ENCODE assay signal across 10 cellular contexts in the genomic region with DNA sequence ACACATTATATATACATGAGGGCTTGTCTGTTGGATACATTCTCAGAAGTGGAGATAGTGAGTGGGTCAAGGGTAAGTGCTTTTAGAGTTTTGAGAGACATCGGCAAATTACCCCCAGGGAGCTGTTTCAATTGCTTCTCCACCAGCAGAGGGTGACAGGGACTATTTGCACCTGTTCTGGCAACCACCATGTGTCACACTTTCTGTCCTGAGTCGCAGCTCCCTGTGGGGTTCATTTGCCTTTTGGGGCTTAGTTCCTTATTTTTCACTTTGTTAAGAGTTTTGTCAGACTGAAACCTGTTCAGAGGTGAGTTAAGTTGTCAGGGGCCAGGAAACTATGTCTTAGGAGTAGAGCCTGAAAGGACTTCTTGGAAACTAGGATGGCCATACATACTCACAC. TPM values are rescaled to one million over a fixed set of nuclear protein-coding genes. Genes with fewer than 3 reads are reported as not detected.
DNase-seq lines count a peak whose midpoint lies in the region; ATAC-seq, FAIRE-seq and TF ChIP-seq lines count a peak whose summit lies in the region.
"Had no signal": no experiment of that assay in that cellular context is flagged by ENCODE, and none has a peak within 500 bp of the region (broad histone marks: within the 10 kb centered on the region; RNA-seq: fewer than 3 reads in every experiment).

No MANE protein-coding gene starts in this region.

- no peaks in the 10 kb centered on the region; the same call in 1 of the 2 replicates for H3K27me3 Mint-ChIP-seq in H9 (ENCODE audit: low read depth)
- H3K27me3 Mint-ChIP-seq in MCF 10A (ENCODE audit: insufficient read depth, unreplicated experiment) = peaks cover 24% of the 10 kb centered on the region

- H4K20me1 ChIP-seq in HepG2 (ENCODE audit: insufficient read depth, low read length) = no peaks in the 10 kb centered on the region
- no peaks in the 10 kb centered on the region for H4K20me1 ChIP-seq in H9 (ENCODE audit: control insufficient read depth, insufficient read depth, insufficient read length)

- peak; percentile 70 for ATAC-seq in HepG2
- no peak for ATAC-seq in right lobe of liver
- ATAC-seq in HG03558 (IDR thresholded peaks at IDR 0.05; ENCODE audit: extremely low read depth, unreplicated experiment) = peak; percentile 97

- no TSS peak for BruUV-seq in HepG2 (replicated peaks; lab: Mats Ljungman, UMichigan)
- BruUV-seq in MCF 10A (replicated peaks; lab: Mats Ljungman, UMichigan) = no TSS peak

- TF ChIP-seq EP300 in HepG2 (IDR thresholded peaks at IDR 0.05; ENCODE audit: low read depth in 2 of 2, low read length in 2 of 2) (no peak), HepG2 (CRISPR knock-in tag; IDR thresholded peaks at IDR 0.05; ENCODE audit: borderline replicate concordance) (no peak), transverse colon (IDR thresholded peaks at IDR 0.05; ENCODE audit: low read depth) (no peak)

- H3K23ac ChIP-seq in H9 (ENCODE audit: insufficient read length, low read depth, low read length) = no peak overlapping the region

- no peak for TF ChIP-seq POLR2A in HepG2 (IDR thresholded peaks at IDR 0.05; ENCODE audit: insufficient read depth in 1 of 2, low read depth in 2 of 2, low read length in 2 of 2)
- no peak for TF ChIP-seq POLR2A in right lobe of liver (IDR thresholded peaks at IDR 0.05)
- TF ChIP-seq POLR2A in transverse colon (IDR thresholded peaks at IDR 0.05) = no peak

- no peak overlapping the region for H3K4me3 ChIP-seq in HepG2 (replicated peaks in 1 of 3; ENCODE audit: insufficient read depth in 1 of 3, low read depth in 2 of 3, low read length in 3 of 3)
- no peak overlapping the region for H3K4me3 ChIP-seq in right lobe of liver
- H3K4me3 ChIP-seq in transverse colon = no peak overlapping the region
- no peak overlapping the region for H3K4me3 ChIP-seq in right atrium auricular region
- H3K4me3 ChIP-seq: Peyer's patch had no signal

- no peak overlapping the region for H3K4ac ChIP-seq in H9 (ENCODE audit: low read depth, low read length)

- H4K91ac ChIP-seq in H9 (ENCODE audit: insufficient read length, low read depth, low read length) = no peak overlapping the region

- no peak overlapping the region for H3K27ac ChIP-seq in HepG2 (ENCODE audit: extremely low read length, insufficient read depth, low read length)
- H3K27ac ChIP-seq in right lobe of liver = no peak overlapping the region
- no peak overlapping the region for H3K27ac ChIP-seq in H9 (ENCODE audit: insufficient read length, low read depth, low read length)
- no peak overlapping the region for H3K27ac ChIP-seq in transverse colon
- no peak overlapping the region for H3K27ac ChIP-seq in right atrium auricular region

- H3K4me1 Mint-ChIP-seq in H9 (peaks cover 31 to 37% of the 10 kb centered on the region in 2 experiments), MCF 10A (ENCODE audit: insufficient read depth, unreplicated experiment) (no peaks in the 10 kb centered on the region)

- POLR2A ChIA-PET in HepG2 (lab: Yijun Ruan, JAX) (no interaction called here), MCF 10A (lab: Yijun Ruan, JAX) (interaction anchor here (0.6 to 0.8 kb wide), 2 partner anchors 20 to 232 kb away, joined by 3 read pairs; no protein-coding TSS in a partner anchor)

- no peak overlapping the region for H3K14ac ChIP-seq in H9 (ENCODE audit: insufficient read depth, low read length)

- intact Hi-C loops in HepG2 (cut with micrococcal nuclease; ENCODE audit: unreplicated experiment) = no loop called here
- intact Hi-C loops in right lobe of liver (cut with DNase I) = no loop called here
- intact Hi-C loops in MCF 10A (cut with micrococcal nuclease) = no loop called here
- intact Hi-C loops in transverse colon (cut with DNase I; ENCODE audit: low total_unique reads) = no loop called here

- no peaks in the 10 kb centered on the region for H3K79me1 ChIP-seq in H9 (ENCODE audit: insufficient read depth, low read depth, low read length, poor library complexity, severe bottlenecking)

- no peaks in the 10 kb centered on the region for H3K9me3 Mint-ChIP-seq in H9
- H3K9me3 Mint-ChIP-seq in MCF 10A (ENCODE audit: unreplicated experiment) = no peaks in the 10 kb centered on the region

- no peak overlapping the region for H4K5ac ChIP-seq in H9 (ENCODE audit: insufficient read length, low read depth, low read length)

- CTCF ChIA-PET in HepG2 (lab: Yijun Ruan, JAX; ENCODE audit: low intra/inter-chr PET ratio, low total read pairs) (interaction anchor here (0.6 kb wide), 1 partner anchor 74 kb away, joined by 3 read pairs; no protein-coding TSS in a partner anchor), MCF 10A (lab: Yijun Ruan, JAX) (interaction anchor here (0.6 to 1.1 kb wide), 2 partner anchors 40 to 300 kb away, joined by 3 to 4 read pairs; no protein-coding TSS in a partner anchor)

- H3K27me3 ChIP-seq in HepG2 (ENCODE audit: control insufficient read depth in 1 of 2, insufficient read depth in 2 of 2, low read length in 2 of 2) (peaks cover 0 to 1% of the 10 kb centered on the region in 2 experiments; a peak in 1 of 5 replicates), right lobe of liver (no peaks in the 10 kb centered on the region), H9 (ENCODE audit: insufficient read depth, low read length) (no peaks in the 10 kb centered on the region), transverse colon (peaks cover 5% of the 10 kb centered on the region), right atrium auricular region (no peaks in the 10 kb centered on the region)
- H3K27me3 ChIP-seq: Peyer's patch had no signal

- no peak overlapping the region for H3T11ph ChIP-seq in H9 (ENCODE audit: low read length)

- H3K18ac ChIP-seq in H9 (ENCODE audit: insufficient read length, low read depth, low read length) = no peak overlapping the region

- no peak overlapping the region for H3K56ac ChIP-seq in H9 (ENCODE audit: insufficient read length, low read depth, low read length)

- H2AFZ ChIP-seq in HepG2 (ENCODE audit: low read length) (no peak overlapping the region), H9 (ENCODE audit: low read length) (no peak overlapping the region)

- no peak overlapping the region for H2BK20ac ChIP-seq in H9 (ENCODE audit: low read depth, low read length, poor library complexity, severe bottlenecking)

- H3K27ac Mint-ChIP-seq in H9 = no peak overlapping the region
- H3K27ac Mint-ChIP-seq in MCF 10A (ENCODE audit: low read depth, unreplicated experiment) = no peak overlapping the region

- no peak for TF ChIP-seq RAD21 in HepG2 (CRISPR knock-in tag; IDR thresholded peaks at IDR 0.05)

- no peak overlapping the region for H3K9ac ChIP-seq in HepG2 (ENCODE audit: insufficient read depth, low read depth, low read length)
- no peak overlapping the region for H3K9ac ChIP-seq in H9 (ENCODE audit: extremely low read depth, insufficient read length, low read length)

- no peak for FAIRE-seq in HepG2 (lab: Jason Lieb, UNC)

- H2BK5ac ChIP-seq in H9 (ENCODE audit: insufficient read length, low read length) = no peak overlapping the region

- 0% methylated on average over 2 of the region's 2 CpGs for WGBS in HepG2 (ENCODE audit: low lambda C conversion rate)
- WGBS in right lobe of liver (ENCODE audit: insufficient coverage, low coverage, low lambda C conversion rate, missing lambda C conversion rate) = 67% methylated on average over 1 of the region's 2 CpGs
- no CpG with 5 or more reads among the region's 2 CpGs for WGBS in H9 (ENCODE audit: extremely low coverage, insufficient read length, low lambda C conversion rate)
- 62 to 70% methylated on average over 2 of the region's 2 CpGs for WGBS in transverse colon (ENCODE audit: low coverage in 1 of 2), 2 donors

- no peak overlapping the region for H2BK120ac ChIP-seq in H9 (ENCODE audit: low read depth, low read length, poor library complexity, severe bottlenecking)

- H3K36me3 Mint-ChIP-seq in H9 (ENCODE audit: insufficient read depth in 1 of 3, low read depth in 3 of 3) (peaks cover 0 to 2% (median 0%) of the 10 kb centered on the region in 3 experiments; a peak in 2 of 7 replicates), MCF 10A (ENCODE audit: insufficient read depth, unreplicated experiment) (peaks cover 4% of the 10 kb centered on the region)

- no peaks in the 10 kb centered on the region for H3K36me3 ChIP-seq in HepG2 (replicated peaks in 1 of 2; ENCODE audit: control insufficient read depth in 1 of 2, insufficient read depth in 2 of 2, low read length in 2 of 2)
- no peaks in the 10 kb centered on the region for H3K36me3 ChIP-seq in right lobe of liver
- no peaks in the 10 kb centered on the region for H3K36me3 ChIP-seq in transverse colon
- H3K36me3 ChIP-seq in right atrium auricular region = no peaks in the 10 kb centered on the region
- H3K36me3 ChIP-seq: Peyer's patch had no signal

- in situ Hi-C loops in HepG2 (cut with HindIII; ENCODE audit: extremely low pct_ligation_motif_present, low pct_unique_long_range_greater_than_20kb) = loop anchor here (25.0 kb wide), 1 partner anchor 310 kb away; no protein-coding TSS in a partner anchor
- in situ Hi-C loops in transverse colon (cut with MboI; ENCODE audit: low pct_ligation_motif_present in 1 of 4, low pct_unique_long_range_greater_than_20kb in 1 of 4, low sequenced_read_pairs in 3 of 4) = loop anchor here in 1 of 4 donors (25.0 kb wide), 1 partner anchor 310 kb away; no protein-coding TSS in a partner anchor

- TF ChIP-seq CTCF in HepG2 (CRISPR knock-in tag; IDR thresholded peaks at IDR 0.05) (no peak), right lobe of liver (IDR thresholded peaks at IDR 0.05) (no peak), H9 (conservative IDR thresholded peaks at IDR 0.05) (peak; percentile 28; the same call in 1 of the 3 replicates), MCF 10A (IDR thresholded peaks at IDR 0.05; ENCODE audit: unreplicated experiment) (no peak), transverse colon (IDR thresholded peaks at IDR 0.05) (no peak), right atrium auricular region (IDR thresholded peaks at IDR 0.05) (no peak)

- H4K8ac ChIP-seq in H9 (replicated peaks; ENCODE audit: insufficient read length, low read depth, low read length) = no peak overlapping the region

- H3K9me3 ChIP-seq in HepG2 (ENCODE audit: low read length) (no peaks in the 10 kb centered on the region), right lobe of liver (no peaks in the 10 kb centered on the region), H9 (ENCODE audit: control insufficient read depth, low read depth, low read length) (no peaks in the 10 kb centered on the region), transverse colon (no peaks in the 10 kb centered on the region), right atrium auricular region (no peaks in the 10 kb centered on the region)
- H3K9me3 ChIP-seq: Peyer's patch had no signal

- H3K4me1 ChIP-seq in HepG2 (ENCODE audit: insufficient read depth, low read length) (peaks cover 26% of the 10 kb centered on the region; the same call in 1 of the 2 replicates), right lobe of liver (no peaks in the 10 kb centered on the region), H9 (ENCODE audit: insufficient read depth, low read length) (no peaks in the 10 kb centered on the region; the same call in 1 of the 2 replicates), transverse colon (no peaks in the 10 kb centered on the region), right atrium auricular region (no peaks in the 10 kb centered on the region)
- H3K4me1 ChIP-seq: Peyer's patch had no signal

- no peaks in the 10 kb centered on the region for H3K23me2 ChIP-seq in H9 (ENCODE audit: insufficient read length, low read depth, low read length, poor library complexity, severe bottlenecking)

- H3K4me3 Mint-ChIP-seq in H9 = no peak overlapping the region
- H3K4me3 Mint-ChIP-seq in MCF 10A (ENCODE audit: unreplicated experiment) = no peak overlapping the region

- no peak overlapping the region for H2BK15ac ChIP-seq in H9 (ENCODE audit: low read depth, low read length)

- H3K79me2 ChIP-seq in HepG2 (ENCODE audit: insufficient read depth, low read length) (no peaks in the 10 kb centered on the region), H9 (ENCODE audit: insufficient read depth, low read length) (no peaks in the 10 kb centered on the region)

- H2BK12ac ChIP-seq in H9 (ENCODE audit: insufficient read length, low read depth, low read length) = no peak overlapping the region

- H2AK5ac ChIP-seq in H9 (ENCODE audit: insufficient read length, low read length) = no peak overlapping the region

- H3K4me2 ChIP-seq in HepG2 (ENCODE audit: low read depth, low read length) = no peak overlapping the region
- no peak overlapping the region for H3K4me2 ChIP-seq in H9 (ENCODE audit: insufficient read depth, insufficient read length, low read length)

- DNase-seq in HepG2 (ENCODE audit: low spot score) (no peak), right lobe of liver (no peak), H9 (no peak), MCF 10A (ENCODE audit: unreplicated experiment) (no peak), transverse colon (no peak), right atrium auricular region (ENCODE audit: low spot score) (no peak)
- no peak for DNase-seq in stimulated activated CD4-positive, alpha-beta T cell treated with anti-CD3 and anti-CD28 coated beads, Interleukin-4, amount 100 ng/mL, for 4 hours
- DNase-seq: stimulated activated CD4-positive, alpha-beta T cell treated with anti-CD3 and anti-CD28 coated beads, Interleukin-2, amount 100 ng/mL, for 24 hours had no signal

RNA-seq across cellular contexts. Expression of gene SLC36A1, which starts 20.1 kb away (rescaled TPM):
- 5.5 and 8.0 TPM in 2 replicates for total RNA-seq in HepG2 (2016; rRNA removed; fragmentation: Illumina TruSeq; extraction: Trizol)
- 2.2 TPM in 2 replicates for total RNA-seq in HepG2 (2016; cell fraction: cytosol; rRNA removed; fragmentation: Illumina TruSeq; extraction: Trizol; ENCODE audit: low read depth)
- total RNA-seq in HepG2 (2016; cell fraction: insoluble cytoplasmic fraction; rRNA removed; fragmentation: Illumina TruSeq; extraction: Trizol) = 5.3 and 6.0 TPM in 2 replicates
- 5.7 and 6.6 TPM in 2 replicates for total RNA-seq in HepG2 (2016; cell fraction: membrane; rRNA removed; fragmentation: Illumina TruSeq; extraction: Trizol)
- 9.8 and 12.7 TPM in 2 replicates for total RNA-seq in HepG2 (2016; cell fraction: nucleus; rRNA removed; fragmentation: Illumina TruSeq; extraction: Trizol)
- 8.5 and 8.9 TPM in 2 replicates for polyA plus RNA-seq in HepG2 (2011; rRNA removed)
- polyA plus RNA-seq in HepG2 (2011; cell fraction: cytosol; rRNA removed) = 4.8 and 5.0 TPM in 2 replicates
- 12.0 and 12.4 TPM in 2 replicates for polyA plus RNA-seq in HepG2 (2011; cell fraction: nucleus; rRNA removed)
- polyA plus RNA-seq in HepG2 (2012) = 5.1 and 5.5 TPM in 2 replicates
- polyA plus RNA-seq in HepG2 (2016; cell fraction: cytosol; fragmentation: Illumina TruSeq; extraction: Trizol; ENCODE audit: low read depth) = 0.78 and 1.0 TPM in 2 replicates
- polyA plus RNA-seq in HepG2 (2016; cell fraction: insoluble cytoplasmic fraction; fragmentation: Illumina TruSeq; extraction: Trizol; ENCODE audit: low read depth) = 4.5 and 5.2 TPM in 2 replicates
- polyA plus RNA-seq in HepG2 (2016; cell fraction: membrane; fragmentation: Illumina TruSeq; extraction: Trizol; ENCODE audit: low read depth) = 2.0 and 2.2 TPM in 2 replicates
- polyA plus RNA-seq in HepG2 (2016; cell fraction: nucleus; fragmentation: Illumina TruSeq; extraction: Trizol; ENCODE audit: insufficient read depth, low read depth) = 11.5 and 12.1 TPM in 2 replicates
- 24.5 and 41.7 TPM in 2 replicates for polyA minus RNA-seq in HepG2 (2011; rRNA and poly(A)+ RNA removed; ENCODE audit: low replicate concordance)
- polyA minus RNA-seq in HepG2 (2011; cell fraction: cytosol; rRNA and poly(A)+ RNA removed) = 7.5 and 9.8 TPM in 2 replicates
- polyA minus RNA-seq in HepG2 (2011; cell fraction: nucleus; rRNA and poly(A)+ RNA removed) = 14.4 and 14.7 TPM in 2 replicates
- 1 to 10 TPM; 2.0 to 8.2 (median 5.2) TPM for total RNA-seq in right lobe of liver
- total RNA-seq in H9 (2021) = 14.1 and 15.0 TPM in 2 replicates
- total RNA-seq in MCF 10A (2022) = 10.4 and 16.2 TPM in 2 replicates
- 10 to 100 TPM; 35.2 to 91.3 (median 69.8) TPM for total RNA-seq in transverse colon
- 1 to 10 TPM; 3.9 to 5.8 TPM for total RNA-seq in right atrium auricular region

Comparison
In these comparisons a context has a peak if more than half of its experiments do, and no peak if none do; other contexts are left out.
1. ATAC-seq: peak in HepG2 (single experiment) and HG03558 (single experiment); none in right lobe of liver (0 of 4).